ENCODE assay signal across 1 cellular context in genomic region chr7:30859202-30859939, GRCh38.
TF ChIP-seq lines count a peak whose summit lies in the region.

No MANE protein-coding gene starts in this region.

TF ChIP-seq in HCT116, 20 proteins besides CTCF, POLR2A, EP300 and RAD21 (continued from another document):
- TF ChIP-seq REST (IDR thresholded peaks at IDR 0.05; ENCODE audit: low read depth) (no peak), YY1 (IDR thresholded peaks at IDR 0.05; ENCODE audit: extremely low read depth, insufficient replicate concordance, low read depth, low read length) (no peak), FOSL1 (IDR thresholded peaks at IDR 0.05; ENCODE audit: low read depth) (no peak), ZNF274 (IDR thresholded peaks at IDR 0.05; ENCODE audit: low read depth, low read length) (no peak), EZH2phosphoT487 (IDR thresholded peaks at IDR 0.05; ENCODE audit: borderline replicate concordance) (no peak), POLR2AphosphoS5 (IDR thresholded peaks at IDR 0.05; ENCODE audit: low read depth, low read length) (no peak), EGR1 (IDR thresholded peaks at IDR 0.05; ENCODE audit: low read depth) (no peak), CEBPB (IDR thresholded peaks at IDR 0.05; ENCODE audit: low read depth) (no peak), ATF3 (IDR thresholded peaks at IDR 0.05) (no peak), CBX3 (IDR thresholded peaks at IDR 0.05; ENCODE audit: low read depth) (no peak), ELF1 (IDR thresholded peaks at IDR 0.05; ENCODE audit: borderline replicate concordance, low read depth) (no peak), EZH2 (IDR thresholded peaks at IDR 0.05) (no peak), ZFX (IDR thresholded peaks at IDR 0.05) (no peak), SP1 (IDR thresholded peaks at IDR 0.05; ENCODE audit: low read depth) (no peak)
TF ChIP-seq in HCT116: peak in this region for 0.
